In genomic region chr11:90455347-90455920, GRCh38 we compare ENCODE assay signal across 7 cellular contexts.
A peak's percentile ranks its signal among the peaks of the same experiment; 100 is the strongest.
DNase-seq lines count a peak whose midpoint lies in the region; TF ChIP-seq lines count a peak whose summit lies in the region.
"Not testable (repeated sequence)": the region's sequence is repeated elsewhere in the genome, so short reads cannot be mapped to it uniquely, and the experiment has no call there.

No MANE protein-coding gene starts in this region.

- peak; percentile 41 for DNase-seq in DMS79 treated with DMSO at 0.1 percent for 48 hours (lab: John Stamatoyannopoulos, UW)
- peak in 2 of 3 experiments; percentile 4 to 23 for DNase-seq in NCI-H1417 (lab: John Stamatoyannopoulos, UW)
- DNase-seq in NCI-H748 (lab: John Stamatoyannopoulos, UW; ENCODE audit: unreplicated experiment), result peak; percentile 24
- peak; percentile 21 for DNase-seq in astrocyte of the hippocampus (ENCODE audit: low read depth, low spot score)
- DNase-seq in epithelial cell of esophagus (ENCODE audit: low read depth), result peak; percentile 47
- peak; percentile 8 for DNase-seq in kidney tubule cell (ENCODE audit: low spot score)
- peak; percentile 63 for DNase-seq in neural progenitor cell (ENCODE audit: low spot score)

- not testable (repeated sequence) for TF ChIP-seq CTCF in epithelial cell of esophagus (IDR thresholded peaks at IDR 0.05; ENCODE audit: insufficient read depth, low read depth, low read length, missing control alignments); neural progenitor cell (IDR thresholded peaks at IDR 0.05)

- H3K27me3 Mint-ChIP-seq in neural progenitor cell (ENCODE audit: insufficient read depth, low read depth), result not testable (repeated sequence)

- peak overlapping the region; percentile 34 for H3K4me2 ChIP-seq in neural progenitor cell

- peaks cover 13% of the 10 kb centered on the region for H3K4me1 ChIP-seq in neural progenitor cell

- not testable (repeated sequence) for H2AFZ ChIP-seq in neural progenitor cell (replicated peaks)

- peaks cover 19% of the 10 kb centered on the region for H3F3A ChIP-seq in neural progenitor cell (ENCODE audit: low read depth)

- not testable (repeated sequence) for H3K36me3 Mint-ChIP-seq in neural progenitor cell

- H3K9ac ChIP-seq in neural progenitor cell, result not testable (repeated sequence)

- H3K27ac Mint-ChIP-seq in neural progenitor cell, result peak overlapping the region; percentile 18

- H3K36me3 ChIP-seq in neural progenitor cell, result not testable (repeated sequence)

- H3K4me3 ChIP-seq in epithelial cell of esophagus (ENCODE audit: low read length); neural progenitor cell: not testable (repeated sequence)

- peak overlapping the region; percentile 84 for H3K27ac ChIP-seq in neural progenitor cell

- H4K20me1 ChIP-seq in neural progenitor cell (ENCODE audit: low read depth), result not testable (repeated sequence)

- not testable (repeated sequence) for H3K9me3 Mint-ChIP-seq in neural progenitor cell

- not testable (repeated sequence) for H3K27me3 ChIP-seq in neural progenitor cell

- not testable (repeated sequence) for H3K79me2 ChIP-seq in neural progenitor cell (ENCODE audit: low read depth)

- not testable (repeated sequence) for H3K9me3 ChIP-seq in neural progenitor cell (ENCODE audit: low read depth)

- H3K4me3 Mint-ChIP-seq in neural progenitor cell, result not testable (repeated sequence)

- not testable (repeated sequence) for H3K4me1 Mint-ChIP-seq in neural progenitor cell

Comparison
In these comparisons a context has a peak if more than half of its experiments do, and no peak if none do; other contexts are left out.
1. DNase-seq: peak in every context shown above with its lines; median percentile 63 in neural progenitor cell; 47 in epithelial cell of esophagus; 41 in DMS79 treated with DMSO at 0.1 percent for 48 hours; 24 in NCI-H748; 21 in astrocyte of the hippocampus; 14 in NCI-H1417; 8 in kidney tubule cell.